In the genomic region with DNA sequence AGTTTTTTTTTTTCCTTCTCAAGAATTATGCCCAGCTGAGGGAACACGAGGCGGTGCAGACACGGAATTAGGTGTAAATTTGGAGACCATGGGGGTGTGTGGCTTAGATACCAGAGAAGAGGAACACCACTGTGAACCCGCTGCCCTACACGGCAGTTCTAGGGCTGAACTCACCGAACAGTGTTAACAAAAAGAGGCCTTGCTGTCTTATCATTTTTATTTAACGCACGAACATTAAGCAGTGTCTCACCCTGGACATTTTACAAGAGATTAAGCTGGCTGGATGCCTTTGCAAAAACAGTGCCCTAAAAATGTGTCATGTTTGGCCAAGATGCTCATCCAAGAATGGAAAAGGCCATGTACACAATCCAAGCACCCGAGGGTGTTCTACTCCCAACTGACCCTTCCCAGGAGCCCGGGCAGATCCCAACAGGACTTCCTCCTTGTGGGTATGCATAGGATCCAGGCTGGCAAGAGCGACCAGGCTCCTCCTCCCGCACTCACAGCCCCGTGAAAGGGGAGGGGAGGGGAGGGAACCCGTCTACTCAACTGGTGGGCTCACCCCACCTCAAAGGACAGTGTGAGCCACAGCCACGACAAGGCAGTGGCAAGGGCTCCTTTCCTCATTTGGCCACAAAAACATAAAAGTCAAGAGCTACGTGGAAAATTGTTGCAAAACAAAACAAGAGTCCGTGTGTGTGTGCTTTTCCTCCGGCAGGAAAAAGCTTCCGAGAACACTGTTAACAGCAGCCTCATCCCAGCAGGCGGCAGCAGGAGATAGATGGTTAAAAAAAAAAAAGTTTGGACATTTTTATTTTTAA, we compare ENCODE assay signal across 9 cellular contexts. TPM values are rescaled to one million over a fixed set of nuclear protein-coding genes. Genes with fewer than 3 reads are reported as not detected.
DNase-seq lines count a peak whose midpoint lies in the region; ATAC-seq and TF ChIP-seq lines count a peak whose summit lies in the region.
"Had no signal": no experiment of that assay in that cellular context is flagged by ENCODE, and none has a peak within 500 bp of the region (broad histone marks: within the 10 kb centered on the region; RNA-seq: fewer than 3 reads in every experiment).

No MANE protein-coding gene starts in this region.

- DNase-seq in endodermal cell (no peak), GM13976 (ENCODE audit: low spot score) (no peak), nucleus accumbens (lab: John Stamatoyannopoulos, UW) (no peak)
- DNase-seq: NCI-H446 had no signal

- peaks cover 28% of the 10 kb centered on the region for H3K4me1 Mint-ChIP-seq in endodermal cell

- no peaks in the 10 kb centered on the region for H4K20me1 ChIP-seq in Loucy (ENCODE audit: insufficient read depth, low read length, poor library complexity, severe bottlenecking)

- no peak overlapping the region for H3K4me3 ChIP-seq in Loucy (ENCODE audit: low read length, poor library complexity, severe bottlenecking)
- H3K4me3 ChIP-seq in endodermal cell (ENCODE audit: low read length) = no peak overlapping the region
- H3K4me3 ChIP-seq in mucosa of rectum (ENCODE audit: low read length in 2 of 2) = peak overlapping the region in 1 of 2 donors; percentile 50

- no peaks in the 10 kb centered on the region for H3K79me2 ChIP-seq in Loucy (ENCODE audit: insufficient read depth, low read length)

- H3K36me3 ChIP-seq in Loucy (ENCODE audit: insufficient read depth, low read length) (no peaks in the 10 kb centered on the region), endodermal cell (ENCODE audit: control insufficient read depth, insufficient read depth, low read length) (no peaks in the 10 kb centered on the region), mucosa of rectum (ENCODE audit: control insufficient read depth in 2 of 2, insufficient read depth in 2 of 2, low read length in 2 of 2) (no peaks in the 10 kb centered on the region)

- H3K27ac ChIP-seq in 22Rv1 = peak overlapping the region; percentile 68
- H3K27ac ChIP-seq in endodermal cell (ENCODE audit: low read depth, low read length) = no peak overlapping the region
- peak overlapping the region; percentile 3 to 56 for H3K27ac ChIP-seq in mucosa of rectum (ENCODE audit: low read depth in 2 of 2, low read length in 2 of 2)

- in situ Hi-C loops in GM13976 (cut with MboI; ENCODE audit: low sequenced_read_pairs, unreplicated experiment) = no loop called here

- no peaks in the 10 kb centered on the region for H3F3A ChIP-seq in Loucy (ENCODE audit: low read depth)

- no peaks in the 10 kb centered on the region for H3K9me3 Mint-ChIP-seq in endodermal cell

- H3K4me1 ChIP-seq in Loucy (ENCODE audit: insufficient read depth, low read length, poor library complexity, severe bottlenecking) = peaks cover 26% of the 10 kb centered on the region
- H3K4me1 ChIP-seq in endodermal cell (ENCODE audit: control insufficient read depth, insufficient read depth, low read length) = peaks cover 4% of the 10 kb centered on the region
- peaks cover 6 to 11% of the 10 kb centered on the region in 2 donors for H3K4me1 ChIP-seq in mucosa of rectum (ENCODE audit: control insufficient read depth in 2 of 2, insufficient read depth in 2 of 2, low read length in 2 of 2)

- ATAC-seq in HG03039 (IDR thresholded peaks at IDR 0.05; ENCODE audit: unreplicated experiment) = no peak
- ATAC-seq in HG02981 (IDR thresholded peaks at IDR 0.05; ENCODE audit: unreplicated experiment) = no peak

- H3K9me2 ChIP-seq in Loucy (replicated peaks; ENCODE audit: low read depth, low read length) = no peaks in the 10 kb centered on the region

- H3K36me3 Mint-ChIP-seq in endodermal cell (ENCODE audit: low read depth) = peaks cover 4% of the 10 kb centered on the region

- H3K4me3 Mint-ChIP-seq in endodermal cell = no peak overlapping the region

- peak; percentile 37 for TF ChIP-seq CTCF in 22Rv1 (IDR thresholded peaks at IDR 0.05)
- TF ChIP-seq CTCF in Loucy (conservative IDR thresholded peaks at IDR 0.05; ENCODE audit: low read length) = no peak
- no peak for TF ChIP-seq CTCF in endodermal cell (conservative IDR thresholded peaks at IDR 0.05)
- no peak for TF ChIP-seq CTCF in GM13976 (IDR thresholded peaks at IDR 0.05; ENCODE audit: borderline replicate concordance, control extremely low read depth, extremely low read depth, insufficient read depth, missing control alignments)

- no peak overlapping the region for H3K4me2 ChIP-seq in Loucy (ENCODE audit: low read depth, low read length, poor library complexity, severe bottlenecking)

- no peaks in the 10 kb centered on the region for H3K9me3 ChIP-seq in Loucy (ENCODE audit: insufficient read depth, low read depth, low read length)
- no peaks in the 10 kb centered on the region for H3K9me3 ChIP-seq in endodermal cell (ENCODE audit: control insufficient read depth, low read length)
- no peaks in the 10 kb centered on the region for H3K9me3 ChIP-seq in mucosa of rectum (ENCODE audit: control insufficient read depth in 2 of 2, low read length in 2 of 2)

- H3K27ac Mint-ChIP-seq in endodermal cell = peak overlapping the region; percentile 15

- H3K27me3 Mint-ChIP-seq in endodermal cell (ENCODE audit: insufficient read depth) = no peaks in the 10 kb centered on the region

- H2AFZ ChIP-seq in Loucy (ENCODE audit: low read length) = peak overlapping the region; percentile 56; the same call in 1 of the 2 replicates

- 81 to 86% methylated on average over 14 to 19 of the region's 20 CpGs for WGBS in endodermal cell (ENCODE audit: insufficient coverage in 1 of 2, insufficient read length in 1 of 2), 2 experiments

- peak overlapping the region; percentile 16 for H3K9ac ChIP-seq in Loucy (ENCODE audit: low read depth, low read length, poor library complexity, severe bottlenecking)
- no peak overlapping the region for H3K9ac ChIP-seq in endodermal cell (ENCODE audit: extremely low read depth, low read length, poor library complexity, severe bottlenecking)
- peak overlapping the region; percentile 14 to 30 for H3K9ac ChIP-seq in mucosa of rectum (ENCODE audit: low read depth in 1 of 2, low read length in 2 of 2)

- no peaks in the 10 kb centered on the region for H3K27me3 ChIP-seq in Loucy (ENCODE audit: insufficient read depth, low read length, poor library complexity, severe bottlenecking)
- no peaks in the 10 kb centered on the region for H3K27me3 ChIP-seq in endodermal cell (ENCODE audit: control insufficient read depth, insufficient read depth, low read length, poor library complexity, severe bottlenecking)
- no peaks in the 10 kb centered on the region for H3K27me3 ChIP-seq in mucosa of rectum (ENCODE audit: control insufficient read depth in 2 of 2, insufficient read depth in 2 of 2, low read length in 2 of 2)

RNA-seq across cellular contexts. Expression of gene C2CD2, which starts 20.3 kb away (rescaled TPM):
- total RNA-seq in endodermal cell = 10 to 100 TPM; 26.3 to 28.7 TPM
- polyA plus RNA-seq in endodermal cell (2013, experiment 1 of 2) = 8.9 TPM
- 7.2 TPM for polyA plus RNA-seq in endodermal cell (2013, experiment 2 of 2)

RNA-seq across cellular contexts. Expression of gene PRDM15, which starts 54.3 kb away (rescaled TPM):
- total RNA-seq in endodermal cell = 10 to 100 TPM in 1 of 2 donors, 1 to 10 TPM in 1; 8.8 to 10.1 TPM
- polyA plus RNA-seq in endodermal cell (2013, experiment 1 of 2) = 8.4 TPM
- 10.4 TPM for polyA plus RNA-seq in endodermal cell (2013, experiment 2 of 2)
